Comparison of ENCODE assay signal across 10 cellular contexts in genomic region chr6:136962661-136963060, GRCh38.
A peak's percentile ranks its signal among the peaks of the same experiment; 100 is the strongest.
DNase-seq lines count a peak whose midpoint lies in the region; ATAC-seq and TF ChIP-seq lines count a peak whose summit lies in the region.
"Had no signal": no experiment of that assay in that cellular context is flagged by ENCODE, and none has a peak within 500 bp of the region (broad histone marks: within the 10 kb centered on the region; RNA-seq: fewer than 3 reads in every experiment).

No MANE protein-coding gene starts in this region.

- no peak overlapping the region for H3K9ac ChIP-seq in SK-N-MC (ENCODE audit: insufficient read length)
- H3K9ac ChIP-seq: GM23248 had no signal

- H3K4me3 ChIP-seq in SK-N-MC = peak overlapping the region; percentile 2; the same call in 1 of the 2 replicates
- H3K4me3 ChIP-seq: breast epithelium, GM23248 had no signal

- DNase-seq in DMS 273 (lab: John Stamatoyannopoulos, UW; ENCODE audit: unreplicated experiment) = peak; percentile 92
- peak; percentile 86 for DNase-seq in NCI-H1694 treated with DMSO at 0.1 percent for 48 hours (lab: John Stamatoyannopoulos, UW)
- peak; percentile 61 for DNase-seq in SK-N-MC (ENCODE audit: low read depth, low spot score)
- peak; percentile 35 for DNase-seq in iPS-NIHi7 (ENCODE audit: extremely low spot score)
- no peak for DNase-seq in cortex of kidney (lab: John Stamatoyannopoulos, UW)
- DNase-seq in glomerular visceral epithelial cell (ENCODE audit: extremely low spot score) = no peak
- no peak for DNase-seq in GOT3 (lab: John Stamatoyannopoulos, UW)
- DNase-seq: GM23248 had no signal

- no peak overlapping the region for H3K27ac ChIP-seq in SK-N-MC
- H3K27ac ChIP-seq: breast epithelium, GM23248 had no signal

- no peaks in the 10 kb centered on the region for H3K9me3 ChIP-seq in SK-N-MC (ENCODE audit: low read depth, low read length)
- H3K9me3 ChIP-seq: breast epithelium had no signal

- H3K36me3 ChIP-seq in SK-N-MC (ENCODE audit: insufficient read depth, low read length) = no peaks in the 10 kb centered on the region
- H3K36me3 ChIP-seq: breast epithelium had no signal

- no peak for TF ChIP-seq POLR2A in GM18505 (IDR thresholded peaks at IDR 0.05; ENCODE audit: borderline replicate concordance, extremely low read depth, insufficient read depth, insufficient read length)

- ATAC-seq in GM18505 (IDR thresholded peaks at IDR 0.05; ENCODE audit: unreplicated experiment) = no peak

Comparison
In these comparisons a context has a peak if more than half of its experiments do, and no peak if none do; other contexts are left out.
1. DNase-seq: peak in DMS 273 (single experiment), NCI-H1694 treated with DMSO at 0.1 percent for 48 hours (single experiment), SK-N-MC (single experiment) and iPS-NIHi7 (single experiment); none in cortex of kidney (single experiment), glomerular visceral epithelial cell (single experiment) and GOT3 (single experiment).